Comparison of ENCODE assay signal across 22 cellular contexts in genomic region chr2:225820828-225821227, GRCh38.
"Had no signal": no experiment of that assay in that cellular context is flagged by ENCODE, and none has a peak within 500 bp of the region (broad histone marks: within the 10 kb centered on the region; RNA-seq: fewer than 3 reads in every experiment).

No MANE protein-coding gene starts in this region.

- DNase-seq: activated CD4-positive, alpha-beta T cell treated with anti-CD3 and anti-CD28 coated beads, Interleukin-2, amount 10 ng/mL, durations not matched to agents 24 days and 14 days; activated CD4-positive, alpha-beta T cell treated with anti-CD3 and anti-CD28 coated beads, Interleukin-2, amount 50 U/mL, for 4 hours; activated CD8-positive, alpha-beta T cell treated with anti-CD3 and anti-CD28 coated beads, Interleukin-2, amount 10 ng/mL, durations not matched to agents 7 days and 5 days; activated gamma-delta T cell; activated naive CD4-positive, alpha-beta T cell treated with Interleukin-2 at 50 U/mL for 16 hours; activated T-cell treated with anti-CD3 and anti-CD28 coated beads, Interleukin-2, amount 50 U/mL, for 24 hours; adrenal gland; NCI-H1092 treated with DMSO at 0.1 percent for 48 hours; NCI-H1417; NCI-H146; NCI-H187 treated with DMSO at 0.1 percent for 48 hours; NCI-H2081; NCI-H2171 treated with DMSO at 0.1 percent for 48 hours; NCI-H2227 treated with DMSO at 0.1 percent for 48 hours; NCI-H446 treated with DMSO at 0.1 percent for 48 hours; NCI-H524 treated with DMSO at 0.1 percent for 48 hours; OCI-M1; SHP77; SK-N-SH had no signal

- H3K9me3 ChIP-seq: adrenal gland, SJSA1, SK-N-SH had no signal

- H3K27ac ChIP-seq: adrenal gland, KMS-11, SJSA1 had no signal

- H3K4me1 ChIP-seq: adrenal gland, SJSA1 had no signal

- H3K4me3 ChIP-seq: adrenal gland, SJSA1 had no signal

- H3K36me3 ChIP-seq: adrenal gland, SJSA1 had no signal

- H3K27me3 ChIP-seq: adrenal gland, SJSA1 had no signal

- H3K9ac ChIP-seq: KMS-11, SK-N-SH had no signal

- H3K4me2 ChIP-seq: KMS-11, SK-N-SH had no signal

- ATAC-seq: activated CD8-positive, alpha-beta T cell treated with anti-CD3 and anti-CD28 coated beads, Interleukin-2, amount 10 ng/mL, durations not matched to agents 7 days and 5 days; activated naive CD4-positive, alpha-beta T cell treated with anti-CD3 and anti-CD28 coated beads, Interleukin-2, amount 50 U/mL, for 72 hours had no signal
